1 cellular context compared by ENCODE assay signal in the genomic region with DNA sequence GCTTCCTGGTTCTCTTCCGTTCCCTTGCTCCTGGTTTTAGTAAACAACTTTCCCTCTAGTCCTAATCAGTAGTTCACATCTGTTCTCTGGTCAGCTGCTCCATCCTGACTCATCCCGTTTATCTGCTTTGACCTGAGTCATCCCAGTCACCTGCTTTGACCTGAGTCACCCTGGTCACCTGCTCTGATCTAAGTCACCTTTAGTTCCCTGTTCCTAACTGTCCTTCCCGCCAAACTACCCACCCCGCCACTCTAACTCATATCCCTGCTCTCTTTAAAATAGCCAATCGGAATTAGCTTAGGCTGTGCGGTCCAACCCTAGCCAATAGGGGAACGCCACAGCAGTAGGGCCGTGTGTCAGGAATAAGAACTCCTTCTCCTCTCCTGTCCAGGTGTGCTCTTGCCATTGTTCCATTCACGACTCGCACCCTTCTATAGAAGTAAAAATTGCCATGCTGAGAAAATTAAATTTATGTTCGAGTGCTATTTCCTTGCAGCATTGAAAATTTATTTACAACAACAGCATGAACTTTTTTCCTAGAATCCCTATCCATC.
TF ChIP-seq lines count a peak whose summit lies in the region.

No MANE protein-coding gene starts in this region.

TF ChIP-seq in HCT116, 20 proteins besides CTCF, POLR2A, EP300 and RAD21 (continued from another document):
- TF ChIP-seq, protein P1, sequence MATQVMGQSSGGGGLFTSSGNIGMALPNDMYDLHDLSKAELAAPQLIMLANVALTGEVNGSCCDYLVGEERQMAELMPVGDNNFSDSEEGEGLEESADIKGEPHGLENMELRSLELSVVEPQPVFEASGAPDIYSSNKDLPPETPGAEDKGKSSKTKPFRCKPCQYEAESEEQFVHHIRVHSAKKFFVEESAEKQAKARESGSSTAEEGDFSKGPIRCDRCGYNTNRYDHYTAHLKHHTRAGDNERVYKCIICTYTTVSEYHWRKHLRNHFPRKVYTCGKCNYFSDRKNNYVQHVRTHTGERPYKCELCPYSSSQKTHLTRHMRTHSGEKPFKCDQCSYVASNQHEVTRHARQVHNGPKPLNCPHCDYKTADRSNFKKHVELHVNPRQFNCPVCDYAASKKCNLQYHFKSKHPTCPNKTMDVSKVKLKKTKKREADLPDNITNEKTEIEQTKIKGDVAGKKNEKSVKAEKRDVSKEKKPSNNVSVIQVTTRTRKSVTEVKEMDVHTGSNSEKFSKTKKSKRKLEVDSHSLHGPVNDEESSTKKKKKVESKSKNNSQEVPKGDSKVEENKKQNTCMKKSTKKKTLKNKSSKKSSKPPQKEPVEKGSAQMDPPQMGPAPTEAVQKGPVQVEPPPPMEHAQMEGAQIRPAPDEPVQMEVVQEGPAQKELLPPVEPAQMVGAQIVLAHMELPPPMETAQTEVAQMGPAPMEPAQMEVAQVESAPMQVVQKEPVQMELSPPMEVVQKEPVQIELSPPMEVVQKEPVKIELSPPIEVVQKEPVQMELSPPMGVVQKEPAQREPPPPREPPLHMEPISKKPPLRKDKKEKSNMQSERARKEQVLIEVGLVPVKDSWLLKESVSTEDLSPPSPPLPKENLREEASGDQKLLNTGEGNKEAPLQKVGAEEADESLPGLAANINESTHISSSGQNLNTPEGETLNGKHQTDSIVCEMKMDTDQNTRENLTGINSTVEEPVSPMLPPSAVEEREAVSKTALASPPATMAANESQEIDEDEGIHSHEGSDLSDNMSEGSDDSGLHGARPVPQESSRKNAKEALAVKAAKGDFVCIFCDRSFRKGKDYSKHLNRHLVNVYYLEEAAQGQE (IDR thresholded peaks at IDR 0.05; ENCODE audit: low read depth): no peak
- TF ChIP-seq TCF7L2 (IDR thresholded peaks at IDR 0.05; ENCODE audit: borderline replicate concordance, extremely low read depth, insufficient read depth, insufficient read length): no peak
- TF ChIP-seq ZFX (IDR thresholded peaks at IDR 0.05): no peak
- TF ChIP-seq SP1 (IDR thresholded peaks at IDR 0.05; ENCODE audit: low read depth): no peak; the same call in 1 of the 2 replicates
- TF ChIP-seq EZH2 (IDR thresholded peaks at IDR 0.05): no peak
- TF ChIP-seq, protein P2, sequence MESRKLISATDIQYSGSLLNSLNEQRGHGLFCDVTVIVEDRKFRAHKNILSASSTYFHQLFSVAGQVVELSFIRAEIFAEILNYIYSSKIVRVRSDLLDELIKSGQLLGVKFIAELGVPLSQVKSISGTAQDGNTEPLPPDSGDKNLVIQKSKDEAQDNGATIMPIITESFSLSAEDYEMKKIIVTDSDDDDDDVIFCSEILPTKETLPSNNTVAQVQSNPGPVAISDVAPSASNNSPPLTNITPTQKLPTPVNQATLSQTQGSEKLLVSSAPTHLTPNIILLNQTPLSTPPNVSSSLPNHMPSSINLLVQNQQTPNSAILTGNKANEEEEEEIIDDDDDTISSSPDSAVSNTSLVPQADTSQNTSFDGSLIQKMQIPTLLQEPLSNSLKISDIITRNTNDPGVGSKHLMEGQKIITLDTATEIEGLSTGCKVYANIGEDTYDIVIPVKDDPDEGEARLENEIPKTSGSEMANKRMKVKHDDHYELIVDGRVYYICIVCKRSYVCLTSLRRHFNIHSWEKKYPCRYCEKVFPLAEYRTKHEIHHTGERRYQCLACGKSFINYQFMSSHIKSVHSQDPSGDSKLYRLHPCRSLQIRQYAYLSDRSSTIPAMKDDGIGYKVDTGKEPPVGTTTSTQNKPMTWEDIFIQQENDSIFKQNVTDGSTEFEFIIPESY (IDR thresholded peaks at IDR 0.05; ENCODE audit: extremely low read depth, insufficient replicate concordance, low read length): no peak
- no peak for TF ChIP-seq EGR1 (IDR thresholded peaks at IDR 0.05; ENCODE audit: low read depth)
- no peak for TF ChIP-seq ZNF274 (IDR thresholded peaks at IDR 0.05; ENCODE audit: low read depth, low read length)
- TF ChIP-seq SRF (IDR thresholded peaks at IDR 0.05; ENCODE audit: low read depth): no peak
- TF ChIP-seq SIN3A (IDR thresholded peaks at IDR 0.05; ENCODE audit: low read depth): no peak
- TF ChIP-seq POLR2AphosphoS5 (IDR thresholded peaks at IDR 0.05; ENCODE audit: low read depth, low read length): no peak
- peak; percentile 68 for TF ChIP-seq JUND (IDR thresholded peaks at IDR 0.05)
- TF ChIP-seq, protein P3, sequence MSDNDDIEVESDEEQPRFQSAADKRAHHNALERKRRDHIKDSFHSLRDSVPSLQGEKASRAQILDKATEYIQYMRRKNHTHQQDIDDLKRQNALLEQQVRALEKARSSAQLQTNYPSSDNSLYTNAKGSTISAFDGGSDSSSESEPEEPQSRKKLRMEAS (IDR thresholded peaks at IDR 0.05): no peak
- TF ChIP-seq ELF1 (IDR thresholded peaks at IDR 0.05; ENCODE audit: borderline replicate concordance, low read depth): no peak
- no peak for TF ChIP-seq EZH2phosphoT487 (IDR thresholded peaks at IDR 0.05; ENCODE audit: borderline replicate concordance)
- TF ChIP-seq CBX3 (IDR thresholded peaks at IDR 0.05; ENCODE audit: low read depth): peak; percentile 24; the same call in 1 of the 2 replicates
- TF ChIP-seq, protein P4, sequence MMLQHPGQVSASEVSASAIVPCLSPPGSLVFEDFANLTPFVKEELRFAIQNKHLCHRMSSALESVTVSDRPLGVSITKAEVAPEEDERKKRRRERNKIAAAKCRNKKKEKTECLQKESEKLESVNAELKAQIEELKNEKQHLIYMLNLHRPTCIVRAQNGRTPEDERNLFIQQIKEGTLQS (IDR thresholded peaks at IDR 0.05): no peak
- peak; percentile 71 for TF ChIP-seq FOSL1 (IDR thresholded peaks at IDR 0.05; ENCODE audit: low read depth)
- no peak for TF ChIP-seq CEBPB (IDR thresholded peaks at IDR 0.05; ENCODE audit: low read depth)
